ENCODE assay signal across 15 cellular contexts in genomic region chr5:61734966-61735365, GRCh38.
"Had no signal": no experiment of that assay in that cellular context is flagged by ENCODE, and none has a peak within 500 bp of the region (broad histone marks: within the 10 kb centered on the region; RNA-seq: fewer than 3 reads in every experiment).

No MANE protein-coding gene starts in this region.

- DNase-seq: activated CD4-positive, alpha-beta T cell treated with anti-CD3 and anti-CD28 coated beads, Interleukin-2, amount 50 U/mL, for 48 hours; activated naive CD4-positive, alpha-beta T cell treated with Interleukin-2 at 50 U/mL for 16 hours; erythroblast; hippocampal formation; kidney; left ventricle myocardium superior; mesendoderm; small intestine; trophoblast cell; WERI-Rb-1 had no signal

- H3K27me3 ChIP-seq: suprapubic skin had no signal

- H3K4me3 Mint-ChIP-seq: activated T-helper 17 cell treated with anti-CD3 and anti-CD28 coated beads, Interleukin-2, amount 50 U/mL, for 72 hours; stimulated activated naive CD8-positive, alpha-beta T cell treated with anti-CD3 and anti-CD28 coated beads, Interleukin-15, Interleukin-2, amounts not matched to agents 100 ng/mL and 50 ng/mL, for 24 hours had no signal

- H3K27ac ChIP-seq: cardiac muscle cell, suprapubic skin, WERI-Rb-1 had no signal

- H3K9me3 ChIP-seq: suprapubic skin had no signal

- H3K27ac Mint-ChIP-seq: activated T-helper 17 cell treated with anti-CD3 and anti-CD28 coated beads, Interleukin-2, amount 50 U/mL, for 72 hours; stimulated activated naive CD8-positive, alpha-beta T cell treated with anti-CD3 and anti-CD28 coated beads, Interleukin-15, Interleukin-2, amounts not matched to agents 100 ng/mL and 50 ng/mL, for 24 hours had no signal

- ATAC-seq: activated T-helper 17 cell treated with anti-CD3 and anti-CD28 coated beads, Interleukin-2, amount 50 U/mL, for 72 hours; left ventricle myocardium superior had no signal

- FAIRE-seq: colon, kidney, small intestine had no signal

- H3K9me3 Mint-ChIP-seq: activated T-helper 17 cell treated with anti-CD3 and anti-CD28 coated beads, Interleukin-2, amount 50 U/mL, for 72 hours; stimulated activated naive CD8-positive, alpha-beta T cell treated with anti-CD3 and anti-CD28 coated beads, Interleukin-15, Interleukin-2, amounts not matched to agents 100 ng/mL and 50 ng/mL, for 24 hours had no signal

- H3K4me1 ChIP-seq: suprapubic skin had no signal

- H3K36me3 ChIP-seq: cardiac muscle cell, suprapubic skin, WERI-Rb-1 had no signal

- H3K4me3 ChIP-seq: cardiac muscle cell, suprapubic skin had no signal

- H3K4me1 Mint-ChIP-seq: activated T-helper 17 cell treated with anti-CD3 and anti-CD28 coated beads, Interleukin-2, amount 50 U/mL, for 72 hours had no signal
